Comparison of ENCODE assay signal across 1 cellular context in the genomic region with DNA sequence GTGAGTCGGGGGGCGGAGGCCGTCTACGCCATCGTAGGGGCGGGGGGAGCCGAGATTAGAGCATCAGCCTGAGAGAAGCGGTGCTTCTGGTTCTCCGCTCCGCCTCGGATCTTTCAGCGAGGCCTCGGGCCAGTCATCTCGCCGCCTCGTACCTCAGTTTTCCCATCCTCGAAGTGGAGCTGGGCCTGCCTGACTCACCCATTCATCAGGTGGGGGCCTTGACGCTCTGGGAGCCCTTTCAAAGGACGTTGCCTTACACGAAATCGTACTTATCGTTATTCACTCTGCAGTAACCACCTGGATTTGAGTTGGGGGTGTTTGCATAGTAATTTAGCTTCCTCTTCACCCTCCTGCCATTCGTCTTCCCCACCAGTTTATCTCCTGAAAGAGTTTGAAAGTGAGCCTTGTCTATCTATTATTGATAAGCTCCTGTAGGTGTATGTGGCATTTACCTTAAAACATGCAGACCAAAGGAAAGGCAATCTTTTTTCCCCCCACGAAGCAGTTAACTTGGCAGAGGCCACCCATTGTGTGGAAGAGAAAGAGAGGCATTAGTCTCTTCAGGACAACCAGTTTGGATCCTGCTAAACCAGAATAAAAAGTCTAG.
A peak's percentile ranks its signal among the peaks of the same experiment; 100 is the strongest.
TF ChIP-seq lines count a peak whose summit lies in the region.

No MANE protein-coding gene starts in this region.

TF ChIP-seq in K562, 482 proteins besides CTCF, POLR2A, EP300 and RAD21 (continued from another document):
- TF ChIP-seq, protein P1, sequence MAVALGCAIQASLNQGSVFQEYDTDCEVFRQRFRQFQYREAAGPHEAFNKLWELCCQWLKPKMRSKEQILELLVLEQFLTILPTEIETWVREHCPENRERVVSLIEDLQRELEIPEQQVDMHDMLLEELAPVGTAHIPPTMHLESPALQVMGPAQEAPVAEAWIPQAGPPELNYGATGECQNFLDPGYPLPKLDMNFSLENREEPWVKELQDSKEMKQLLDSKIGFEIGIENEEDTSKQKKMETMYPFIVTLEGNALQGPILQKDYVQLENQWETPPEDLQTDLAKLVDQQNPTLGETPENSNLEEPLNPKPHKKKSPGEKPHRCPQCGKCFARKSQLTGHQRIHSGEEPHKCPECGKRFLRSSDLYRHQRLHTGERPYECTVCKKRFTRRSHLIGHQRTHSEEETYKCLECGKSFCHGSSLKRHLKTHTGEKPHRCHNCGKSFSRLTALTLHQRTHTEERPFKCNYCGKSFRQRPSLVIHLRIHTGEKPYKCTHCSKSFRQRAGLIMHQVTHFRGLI (CRISPR knock-in tag; IDR thresholded peaks at IDR 0.05), result no peak
- TF ChIP-seq, protein P2, sequence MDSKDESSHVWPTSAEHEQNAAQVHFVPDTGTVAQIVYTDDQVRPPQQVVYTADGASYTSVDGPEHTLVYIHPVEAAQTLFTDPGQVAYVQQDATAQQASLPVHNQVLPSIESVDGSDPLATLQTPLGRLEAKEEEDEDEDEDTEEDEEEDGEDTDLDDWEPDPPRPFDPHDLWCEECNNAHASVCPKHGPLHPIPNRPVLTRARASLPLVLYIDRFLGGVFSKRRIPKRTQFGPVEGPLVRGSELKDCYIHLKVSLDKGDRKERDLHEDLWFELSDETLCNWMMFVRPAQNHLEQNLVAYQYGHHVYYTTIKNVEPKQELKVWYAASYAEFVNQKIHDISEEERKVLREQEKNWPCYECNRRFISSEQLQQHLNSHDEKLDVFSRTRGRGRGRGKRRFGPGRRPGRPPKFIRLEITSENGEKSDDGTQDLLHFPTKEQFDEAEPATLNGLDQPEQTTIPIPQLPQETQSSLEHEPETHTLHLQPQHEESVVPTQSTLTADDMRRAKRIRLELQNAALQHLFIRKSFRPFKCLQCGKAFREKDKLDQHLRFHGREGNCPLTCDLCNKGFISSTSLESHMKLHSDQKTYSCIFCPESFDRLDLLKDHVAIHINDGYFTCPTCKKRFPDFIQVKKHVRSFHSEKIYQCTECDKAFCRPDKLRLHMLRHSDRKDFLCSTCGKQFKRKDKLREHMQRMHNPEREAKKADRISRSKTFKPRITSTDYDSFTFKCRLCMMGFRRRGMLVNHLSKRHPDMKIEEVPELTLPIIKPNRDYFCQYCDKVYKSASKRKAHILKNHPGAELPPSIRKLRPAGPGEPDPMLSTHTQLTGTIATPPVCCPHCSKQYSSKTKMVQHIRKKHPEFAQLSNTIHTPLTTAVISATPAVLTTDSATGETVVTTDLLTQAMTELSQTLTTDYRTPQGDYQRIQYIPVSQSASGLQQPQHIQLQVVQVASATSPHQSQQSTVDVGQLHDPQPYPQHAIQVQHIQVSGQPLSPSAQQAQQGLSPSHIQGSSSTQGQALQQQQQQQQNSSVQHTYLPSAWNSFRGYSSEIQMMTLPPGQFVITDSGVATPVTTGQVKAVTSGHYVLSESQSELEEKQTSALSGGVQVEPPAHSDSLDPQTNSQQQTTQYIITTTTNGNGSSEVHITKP (IDR thresholded peaks at IDR 0.05; ENCODE audit: partially characterized antibody), result peak; percentile 66
- TF ChIP-seq ESRRA (IDR thresholded peaks at IDR 0.05; ENCODE audit: borderline replicate concordance, low read depth), result no peak
- TF ChIP-seq NR3C1 (CRISPR knock-in tag; IDR thresholded peaks at IDR 0.05), result no peak
- TF ChIP-seq RBFOX2 (IDR thresholded peaks at IDR 0.05; ENCODE audit: low read depth, low read length), result peak; percentile 62
- no peak for TF ChIP-seq SNRNP70 (optimal IDR thresholded peaks at IDR 0.05; ENCODE audit: low read depth, low read length)
- no peak for TF ChIP-seq BRD4 (IDR thresholded peaks at IDR 0.05)
